ENCODE assay signal across 27 cellular contexts in genomic region chr19:711224-711623, GRCh38. TPM values are rescaled to one million over a fixed set of nuclear protein-coding genes. Genes with fewer than 3 reads are reported as not detected.
DNase-seq lines count a peak whose midpoint lies in the region; ATAC-seq and TF ChIP-seq lines count a peak whose summit lies in the region.
"Had no signal": no experiment of that assay in that cellular context is flagged by ENCODE, and none has a peak within 500 bp of the region (broad histone marks: within the 10 kb centered on the region; RNA-seq: fewer than 3 reads in every experiment).

No MANE protein-coding gene starts in this region.

- in situ Hi-C loops in transverse colon (cut with MboI; ENCODE audit: low pct_ligation_motif_present in 1 of 4, low pct_unique_long_range_greater_than_20kb in 1 of 4, low sequenced_read_pairs in 3 of 4) = no loop called here

- peak overlapping the region; percentile 65 for H3K4me3 Mint-ChIP-seq in mesothelial cell of epicardium
- H3K4me3 Mint-ChIP-seq: activated CD8-positive, alpha-beta T cell treated with anti-CD3 and anti-CD28 coated beads for 36 hours; activated T-cell treated with anti-CD3 and anti-CD28 coated beads, Interleukin-2, amount 50 U/mL, for 24 hours had no signal

- WGBS in transverse colon (ENCODE audit: low coverage in 1 of 2), 2 donors = 63 to 83% methylated on average over 2 to 8 of the region's 8 CpGs

- H3K4me1 Mint-ChIP-seq in mesothelial cell of epicardium = peaks cover 11% of the 10 kb centered on the region
- H3K4me1 Mint-ChIP-seq: activated naive CD4-positive, alpha-beta T cell treated with anti-CD3 and anti-CD28 coated beads, Interleukin-2, amount 50 U/mL, for 24 hours; T-helper 17 cell had no signal

- peaks cover 12% of the 10 kb centered on the region for H3K9me3 Mint-ChIP-seq in mesothelial cell of epicardium

- no peak for TF ChIP-seq POLR2A in transverse colon (IDR thresholded peaks at IDR 0.05)

- H3K4me3 ChIP-seq in transverse colon = no peak overlapping the region
- H3K4me3 ChIP-seq: right lobe of liver, SJCRH30 had no signal

- peaks cover 61% of the 10 kb centered on the region for H3K27me3 ChIP-seq in transverse colon
- H3K27me3 ChIP-seq: breast epithelium, right lobe of liver had no signal

- H3K9me3 ChIP-seq in transverse colon = peaks cover 0 to 5% of the 10 kb centered on the region in 2 donors
- H3K9me3 ChIP-seq: right lobe of liver, SJCRH30 had no signal

- DNase-seq in NCI-H524 treated with DMSO at 0.1 percent for 48 hours (lab: John Stamatoyannopoulos, UW) = peak; percentile 88
- DNase-seq in caudate nucleus (lab: John Stamatoyannopoulos, UW) = peak in 1 of 61 donors; percentile 8
- DNase-seq in mesothelial cell of epicardium (ENCODE audit: low spot score in 2 of 2, unreplicated experiment in 2 of 2) = no peak
- DNase-seq in superior temporal gyrus (ENCODE audit: extremely low spot score) = peak; percentile 17
- DNase-seq in transverse colon = no peak
- DNase-seq in midbrain (lab: John Stamatoyannopoulos, UW) = no peak
- DNase-seq: activated CD8-positive, alpha-beta T cell treated with anti-CD3 and anti-CD28 coated beads for 36 hours; activated T-cell treated with anti-CD3 and anti-CD28 coated beads, Interleukin-2, amount 50 U/mL, for 24 hours; AML-193; COR-L47; EL; hippocampal formation; islet precursor cell; NCI-H510A treated with DMSO at 0.1 percent for 48 hours; right lobe of liver; SJCRH30; stimulated activated CD4-positive, alpha-beta T cell treated with anti-CD3 and anti-CD28 coated beads, Interleukin-1b, Interleukin-23, amount 100 ng/mL, for 48 hours; stimulated activated naive CD8-positive, alpha-beta T cell treated with anti-CD3 and anti-CD28 coated beads, Interleukin-15, Interleukin-2, amounts not matched to agents 100 U/mL and 50 U/mL, for 24 hours; T-helper 17 cell had no signal

- TF ChIP-seq CTCF in mesothelial cell of epicardium (IDR thresholded peaks at IDR 0.05; ENCODE audit: unreplicated experiment) (no peak), transverse colon (IDR thresholded peaks at IDR 0.05) (no peak)

- H3K36me3 ChIP-seq in transverse colon = no peaks in the 10 kb centered on the region
- H3K36me3 ChIP-seq: breast epithelium, right lobe of liver, SJCRH30 had no signal

- peaks cover 0 to 23% (median 9%) of the 10 kb centered on the region in 4 donors for H3K4me1 ChIP-seq in transverse colon
- H3K4me1 ChIP-seq: right lobe of liver, SJCRH30 had no signal

- H3K27ac Mint-ChIP-seq in mesothelial cell of epicardium = peak overlapping the region; percentile 78
- H3K27ac Mint-ChIP-seq: activated CD8-positive, alpha-beta T cell treated with anti-CD3 and anti-CD28 coated beads for 36 hours; activated naive CD4-positive, alpha-beta T cell treated with anti-CD3 and anti-CD28 coated beads, Interleukin-2, amount 50 U/mL, for 24 hours; activated T-cell treated with anti-CD3 and anti-CD28 coated beads, Interleukin-2, amount 50 U/mL, for 24 hours; T-helper 17 cell had no signal

- no peaks in the 10 kb centered on the region for H3K27me3 Mint-ChIP-seq in mesothelial cell of epicardium (ENCODE audit: low read depth)

- intact Hi-C loops in transverse colon (cut with DNase I; ENCODE audit: low total_unique reads) = no loop called here

- H3K36me3 Mint-ChIP-seq in mesothelial cell of epicardium = peaks cover 9% of the 10 kb centered on the region

- ATAC-seq in HG02798 (IDR thresholded peaks at IDR 0.05; ENCODE audit: poor library complexity, unreplicated experiment) = no peak
- ATAC-seq: activated CD8-positive, alpha-beta T cell treated with anti-CD3 and anti-CD28 coated beads for 36 hours; stimulated activated naive CD8-positive, alpha-beta T cell treated with anti-CD3 and anti-CD28 coated beads, Interleukin-15, Interleukin-2, amounts not matched to agents 100 U/mL and 50 U/mL, for 24 hours; T-helper 17 cell had no signal

- H3K27ac ChIP-seq in caudate nucleus (ENCODE audit: low read depth, low read length) (peak overlapping the region; percentile 80), transverse colon (peak overlapping the region in 2 of 4 donors; percentile 70 to 84)
- H3K27ac ChIP-seq: KMS-11, right lobe of liver, SJCRH30, VCaP had no signal

- no peak for TF ChIP-seq EP300 in transverse colon (IDR thresholded peaks at IDR 0.05; ENCODE audit: low read depth)

RNA-seq across cellular contexts. Expression of gene PALM, which starts 2.5 kb away (rescaled TPM):
- total RNA-seq in mesothelial cell of epicardium (80.5 to 87.1 TPM (median 86.9 TPM) in 3 replicates), transverse colon (10 to 100 TPM; 14.1 to 99.3 (median 29.8) TPM)
- total RNA-seq: HT-29, T-helper 17 cell had no signal

RNA-seq across cellular contexts. Expression of gene PRSS57, which starts 16.0 kb away (rescaled TPM):
- total RNA-seq in mesothelial cell of epicardium (not detected in 3 replicates), transverse colon (not detected)
- total RNA-seq: activated CD8-positive, alpha-beta T cell treated with anti-CD3 and anti-CD28 coated beads for 36 hours; breast epithelium; fibroblast of lung; HT-29; mesenteric fat pad; SJCRH30; T-helper 17 cell had no signal

RNA-seq across cellular contexts. Expression of gene FSTL3, which starts 35.0 kb away (rescaled TPM):
- 64.1 to 65.5 TPM (median 64.6 TPM) in 3 replicates for total RNA-seq in mesothelial cell of epicardium
- 10 to 100 TPM; 14.1 to 37.9 (median 31.2) TPM for total RNA-seq in transverse colon

RNA-seq across cellular contexts. Expression of gene MISP, which starts 39.7 kb away (rescaled TPM):
- total RNA-seq in mesothelial cell of epicardium (1.4 to 2.2 TPM (median 1.5 TPM) in 3 replicates), transverse colon (100 to 1,000 TPM; 197 to 501 (median 402) TPM)
- total RNA-seq: activated CD8-positive, alpha-beta T cell treated with anti-CD3 and anti-CD28 coated beads for 36 hours; fibroblast of lung; T-helper 17 cell had no signal

RNA-seq across cellular contexts. Expression of gene RNF126, which starts 48.2 kb away (rescaled TPM):
- total RNA-seq in mesothelial cell of epicardium (41.6 to 47.3 TPM (median 47.1 TPM) in 3 replicates), transverse colon (100 to 1,000 TPM in 2 of 4 donors, 10 to 100 TPM in 2; 88.6 to 148 (median 102) TPM)

Comparison
In these comparisons a context has a peak if more than half of its experiments do, and no peak if none do; other contexts are left out.
1. DNase-seq: peak in NCI-H524 treated with DMSO at 0.1 percent for 48 hours (single experiment) and superior temporal gyrus (single experiment); none in mesothelial cell of epicardium (0 of 2), transverse colon (single experiment) and midbrain (single experiment).